In the genomic region with DNA sequence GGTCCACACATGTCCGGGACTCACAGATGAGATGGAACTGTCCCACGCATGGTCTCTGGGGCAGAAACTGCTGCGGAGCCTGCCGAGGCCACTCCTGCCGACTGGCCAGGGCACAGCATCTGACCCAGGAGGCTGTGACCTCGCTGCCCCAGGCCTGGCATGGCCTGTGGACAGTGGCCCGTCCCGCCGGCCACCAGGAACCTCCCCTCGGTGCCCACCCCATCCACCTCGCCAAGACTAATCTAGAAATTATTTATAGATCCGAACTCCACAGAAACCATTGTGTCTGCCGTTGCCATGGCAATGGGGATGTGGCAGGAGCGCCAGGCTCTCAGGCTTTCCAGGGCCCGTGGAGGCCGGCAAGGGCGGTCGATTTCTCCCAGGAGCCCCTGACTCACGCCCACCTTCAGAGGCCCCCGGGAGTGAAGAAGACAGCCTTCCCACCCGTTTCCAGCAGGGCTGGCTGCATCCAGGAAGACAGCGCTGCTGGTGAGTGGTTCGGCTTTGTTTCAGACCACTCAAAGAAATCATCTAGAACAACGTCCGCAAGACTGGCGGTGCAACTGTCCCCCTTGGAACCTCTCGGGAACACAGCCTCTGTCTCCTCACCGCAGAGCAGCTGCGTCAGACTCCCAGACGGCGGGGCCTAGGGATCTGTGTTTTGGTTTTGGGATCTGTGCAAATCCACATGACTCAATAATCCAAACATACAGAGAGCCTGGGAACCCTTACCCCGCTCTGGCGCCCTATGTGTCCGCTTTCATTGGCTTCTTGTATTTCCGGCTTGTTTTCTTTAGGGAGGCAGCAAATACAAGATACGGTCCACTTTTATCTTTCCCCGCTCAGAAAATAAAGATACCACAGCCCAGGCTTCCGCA, we compare ENCODE assay signal across 12 cellular contexts. TPM values are rescaled to one million over a fixed set of nuclear protein-coding genes. Genes with fewer than 3 reads are reported as not detected.
DNase-seq lines count a peak whose midpoint lies in the region; ATAC-seq and TF ChIP-seq lines count a peak whose summit lies in the region.
"Had no signal": no experiment of that assay in that cellular context is flagged by ENCODE, and none has a peak within 500 bp of the region (broad histone marks: within the 10 kb centered on the region; RNA-seq: fewer than 3 reads in every experiment).

No MANE protein-coding gene starts in this region.

- peaks cover 15% of the 10 kb centered on the region for H3K4me1 Mint-ChIP-seq in activated T-cell treated with anti-CD3 and anti-CD28 coated beads, Interleukin-2, amount 50 U/mL, for 24 hours (ENCODE audit: low read depth)

- intact Hi-C loops in left ventricle myocardium inferior (cut with micrococcal nuclease) = no loop called here
- intact Hi-C loops in gastrocnemius medialis (cut with DNase I; ENCODE audit: low total_unique reads) = loop anchor here (10.0 kb wide), 2 partner anchors 126 to 226 kb away; partner anchors contain the start of gene C16orf95

- H3K4me3 ChIP-seq in left ventricle myocardium inferior (peak overlapping the region; percentile 49), gastrocnemius medialis (peak overlapping the region in 2 of 4 donors; percentile 9 to 43)
- H3K4me3 ChIP-seq: cardiac muscle cell had no signal

- peak overlapping the region; percentile 79 for H3K27ac ChIP-seq in angular gyrus (ENCODE audit: low read depth, low read length)
- H3K27ac ChIP-seq in left ventricle myocardium inferior (replicated peaks) = peak overlapping the region; percentile 58
- peak overlapping the region in 3 of 4 donors; percentile 4 to 46 (median 28) for H3K27ac ChIP-seq in gastrocnemius medialis
- H3K27ac ChIP-seq: cardiac muscle cell, VCaP had no signal

- DNase-seq in GOT3 (lab: John Stamatoyannopoulos, UW) = peak; percentile 28
- peak; percentile 37 for DNase-seq in left ventricle myocardium inferior
- DNase-seq in gastrocnemius medialis = no peak
- DNase-seq in activated T-cell treated with anti-CD3 and anti-CD28 coated beads, Interleukin-2, amount 50 U/mL, for 24 hours = no peak
- no peak for DNase-seq in NAMALWA (ENCODE audit: low spot score)
- DNase-seq: NCI-H1105 treated with DMSO at 0.1 percent for 48 hours had no signal

- H3K36me3 Mint-ChIP-seq in activated T-cell treated with anti-CD3 and anti-CD28 coated beads, Interleukin-2, amount 50 U/mL, for 24 hours (ENCODE audit: low read depth) = no peaks in the 10 kb centered on the region
- H3K36me3 Mint-ChIP-seq: stimulated activated effector memory CD8-positive, alpha-beta T cell treated with anti-CD3 and anti-CD28 coated beads, Interleukin-12 subunit alpha, Interleukin-12 subunit beta, amount 100 ng/mL, for 72 hours had no signal

- H3K27me3 ChIP-seq in left ventricle myocardium inferior (ENCODE audit: low read depth) (peaks cover 74% of the 10 kb centered on the region), gastrocnemius medialis (peaks cover 18 to 44% (median 25%) of the 10 kb centered on the region in 3 donors)
- H3K27me3 ChIP-seq: cardiac muscle cell had no signal

- TF ChIP-seq CTCF in left ventricle myocardium inferior (IDR thresholded peaks at IDR 0.05; ENCODE audit: borderline replicate concordance) (no peak), gastrocnemius medialis (IDR thresholded peaks at IDR 0.05 in 4 of 5, conservative IDR thresholded peaks at IDR 0.05 in 1 of 5) (no peak)

- no peaks in the 10 kb centered on the region for H3K9me3 Mint-ChIP-seq in activated T-cell treated with anti-CD3 and anti-CD28 coated beads, Interleukin-2, amount 50 U/mL, for 24 hours
- H3K9me3 Mint-ChIP-seq: stimulated activated effector memory CD8-positive, alpha-beta T cell treated with anti-CD3 and anti-CD28 coated beads, Interleukin-12 subunit alpha, Interleukin-12 subunit beta, amount 100 ng/mL, for 72 hours had no signal

- no peak for TF ChIP-seq POLR2A in gastrocnemius medialis (IDR thresholded peaks at IDR 0.05)

- H3K4me3 Mint-ChIP-seq in activated T-cell treated with anti-CD3 and anti-CD28 coated beads, Interleukin-2, amount 50 U/mL, for 24 hours = no peak overlapping the region
- H3K4me3 Mint-ChIP-seq: stimulated activated effector memory CD8-positive, alpha-beta T cell treated with anti-CD3 and anti-CD28 coated beads, Interleukin-12 subunit alpha, Interleukin-12 subunit beta, amount 100 ng/mL, for 72 hours had no signal

- in situ Hi-C loops in gastrocnemius medialis (cut with MboI; ENCODE audit: low sequenced_read_pairs in 4 of 4) = no loop called here

- peaks cover 59% of the 10 kb centered on the region for H3K27me3 Mint-ChIP-seq in activated T-cell treated with anti-CD3 and anti-CD28 coated beads, Interleukin-2, amount 50 U/mL, for 24 hours

- H3K27ac Mint-ChIP-seq in activated T-cell treated with anti-CD3 and anti-CD28 coated beads, Interleukin-2, amount 50 U/mL, for 24 hours = no peak overlapping the region

- H3K4me1 ChIP-seq in left ventricle myocardium inferior (peaks cover 20% of the 10 kb centered on the region), gastrocnemius medialis (no peaks in the 10 kb centered on the region)

- H3K9me3 ChIP-seq in left ventricle myocardium inferior (replicated peaks) (peaks cover 9% of the 10 kb centered on the region), gastrocnemius medialis (peaks cover 0 to 4% (median 0%) of the 10 kb centered on the region in 3 donors)

- H3K36me3 ChIP-seq in left ventricle myocardium inferior = no peaks in the 10 kb centered on the region
- no peaks in the 10 kb centered on the region for H3K36me3 ChIP-seq in gastrocnemius medialis
- H3K36me3 ChIP-seq: cardiac muscle cell had no signal

- ATAC-seq in gastrocnemius medialis (no peak), HG03439 (IDR thresholded peaks at IDR 0.05; ENCODE audit: unreplicated experiment) (no peak), HG03432 (IDR thresholded peaks at IDR 0.05; ENCODE audit: unreplicated experiment) (no peak)
- ATAC-seq: stimulated activated effector memory CD8-positive, alpha-beta T cell treated with anti-CD3 and anti-CD28 coated beads, Interleukin-12 subunit alpha, Interleukin-12 subunit beta, amount 100 ng/mL, for 72 hours had no signal

RNA-seq across cellular contexts. Expression of gene ZCCHC14, which starts 48.4 kb away (rescaled TPM):
- 15.9 TPM for total RNA-seq in left ventricle myocardium inferior
- total RNA-seq in gastrocnemius medialis = 10 to 100 TPM in 1 of 4 donors, 1 to 10 TPM in 3; 8.9 to 10.7 (median 9.3) TPM

Comparison
In these comparisons a context has a peak if more than half of its experiments do, and no peak if none do; other contexts are left out.
1. DNase-seq: peak in GOT3 (single experiment) and left ventricle myocardium inferior (single experiment); none in gastrocnemius medialis (0 of 2), activated T-cell treated with anti-CD3 and anti-CD28 coated beads, Interleukin-2, amount 50 U/mL, for 24 hours (single experiment) and NAMALWA (single experiment).
2. H3K27ac ChIP-seq: peak in every context shown above with its lines; median percentile 79 in angular gyrus; 58 in left ventricle myocardium inferior; 28 in gastrocnemius medialis.